Comparison of ENCODE assay signal across 8 cellular contexts in the genomic region with DNA sequence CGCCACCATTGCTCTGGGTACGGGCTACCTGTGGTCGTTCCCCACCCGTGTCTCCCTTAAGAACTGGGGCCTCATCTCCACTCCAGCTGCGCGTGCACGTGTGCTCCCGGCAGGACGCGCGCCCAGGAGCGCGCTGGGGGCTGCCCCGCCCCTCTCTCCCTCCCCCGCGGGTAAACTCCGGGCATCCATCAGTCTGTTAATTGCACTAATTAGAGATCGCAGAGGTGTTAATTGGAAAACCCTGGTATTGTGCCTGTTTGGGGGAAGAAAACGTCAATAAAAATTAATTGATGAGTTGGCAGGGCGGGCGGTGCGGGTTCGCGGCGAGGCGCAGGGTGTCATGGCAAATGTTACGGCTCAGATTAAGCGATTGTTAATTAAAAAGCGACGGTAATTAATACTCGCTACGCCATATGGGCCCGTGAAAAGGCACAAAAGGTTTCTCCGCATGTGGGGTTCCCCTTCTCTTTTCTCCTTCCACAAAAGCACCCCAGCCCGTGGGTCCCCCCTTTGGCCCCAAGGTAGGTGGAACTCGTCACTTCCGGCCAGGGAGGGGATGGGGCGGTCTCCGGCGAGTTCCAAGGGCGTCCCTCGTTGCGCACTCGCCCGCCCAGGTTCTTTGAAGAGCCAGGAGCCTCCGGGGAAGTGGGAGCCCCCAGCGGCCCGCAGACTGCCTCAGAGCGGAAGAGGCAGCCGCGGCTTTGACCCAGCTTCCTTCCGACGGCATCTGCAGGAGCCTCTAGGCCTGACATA. TPM values are rescaled to one million over a fixed set of nuclear protein-coding genes. Genes with fewer than 3 reads are reported as not detected.
A peak's percentile ranks its signal among the peaks of the same experiment; 100 is the strongest.
DNase-seq lines count a peak whose midpoint lies in the region; ATAC-seq and TF ChIP-seq lines count a peak whose summit lies in the region.

No MANE protein-coding gene starts in this region.

- H3K27ac Mint-ChIP-seq in IgD-negative memory B cell (peak overlapping the region; percentile 92 to 98 (median 97)), neural progenitor cell (no peak overlapping the region)

- peak; percentile 51 to 69 (median 68) for DNase-seq in activated CD8-positive, alpha-beta memory T cell treated with anti-CD3 and anti-CD28 coated beads for 48 hours (ENCODE audit: low read depth in 2 of 3, low spot score in 2 of 3)
- DNase-seq in epithelial cell of esophagus (ENCODE audit: low read depth) = no peak
- peak; percentile 69 for DNase-seq in neural progenitor cell (ENCODE audit: low spot score)
- DNase-seq in thoracic aorta (ENCODE audit: low spot score) = no peak
- no peak for DNase-seq in superior temporal gyrus (ENCODE audit: extremely low spot score)
- no peak for DNase-seq in NCI-H1417 treated with DMSO at 0.1 percent for 48 hours (lab: John Stamatoyannopoulos, UW)

- H2AFZ ChIP-seq in neural progenitor cell (replicated peaks) = no peak overlapping the region

- H3K27me3 Mint-ChIP-seq in IgD-negative memory B cell (no peaks in the 10 kb centered on the region), neural progenitor cell (ENCODE audit: insufficient read depth, low read depth) (no peaks in the 10 kb centered on the region)

- ATAC-seq in GM19324 (IDR thresholded peaks at IDR 0.05; ENCODE audit: low FRiP score, unreplicated experiment) (peak; percentile 50), thoracic aorta (ENCODE audit: insufficient number of reproducible peaks, low FRiP score, low read depth) (no peak)

- peak overlapping the region; percentile 84 for H3K4me2 ChIP-seq in neural progenitor cell

- H3K4me3 Mint-ChIP-seq in IgD-negative memory B cell = peak overlapping the region; percentile 91 to 98 (median 94)
- H3K4me3 Mint-ChIP-seq in neural progenitor cell = no peak overlapping the region

- peaks cover 30% of the 10 kb centered on the region for H3F3A ChIP-seq in neural progenitor cell (ENCODE audit: low read depth)

- H3K4me1 Mint-ChIP-seq in IgD-negative memory B cell (peaks cover 5 to 29% (median 22%) of the 10 kb centered on the region in 3 donors), neural progenitor cell (peaks cover 73% of the 10 kb centered on the region)

- TF ChIP-seq CTCF in epithelial cell of esophagus (IDR thresholded peaks at IDR 0.05; ENCODE audit: insufficient read depth, low read depth, low read length, missing control alignments) = no peak
- no peak for TF ChIP-seq CTCF in neural progenitor cell (IDR thresholded peaks at IDR 0.05)
- no peak for TF ChIP-seq CTCF in thoracic aorta (IDR thresholded peaks at IDR 0.05)

- no peaks in the 10 kb centered on the region for H3K36me3 ChIP-seq in neural progenitor cell
- H3K36me3 ChIP-seq in thoracic aorta = peaks cover under 1% of the 10 kb centered on the region

- H3K79me2 ChIP-seq in neural progenitor cell (ENCODE audit: low read depth) = peaks cover 24% of the 10 kb centered on the region

- H3K4me3 ChIP-seq in epithelial cell of esophagus (ENCODE audit: low read length) (peak overlapping the region; percentile 14), neural progenitor cell (peak overlapping the region; percentile 58), thoracic aorta (peak overlapping the region; percentile 64)

- H3K9me3 ChIP-seq in neural progenitor cell (ENCODE audit: low read depth) (no peaks in the 10 kb centered on the region), thoracic aorta (no peaks in the 10 kb centered on the region)

- H3K4me1 ChIP-seq in neural progenitor cell (peaks cover 35% of the 10 kb centered on the region), thoracic aorta (ENCODE audit: control insufficient read depth in 1 of 2, low read depth in 2 of 2) (peaks cover 0 to 19% of the 10 kb centered on the region in 2 donors)

- H3K27me3 ChIP-seq in neural progenitor cell (no peaks in the 10 kb centered on the region), thoracic aorta (replicated peaks; ENCODE audit: insufficient read depth) (no peaks in the 10 kb centered on the region)

- H3K36me3 Mint-ChIP-seq in IgD-negative memory B cell = no peaks in the 10 kb centered on the region
- peaks cover 22% of the 10 kb centered on the region for H3K36me3 Mint-ChIP-seq in neural progenitor cell

- H3K9ac ChIP-seq in neural progenitor cell = no peak overlapping the region

- no peak overlapping the region for H3K27ac ChIP-seq in neural progenitor cell
- no peak overlapping the region for H3K27ac ChIP-seq in thoracic aorta

- H3K9me3 Mint-ChIP-seq in IgD-negative memory B cell (no peaks in the 10 kb centered on the region), neural progenitor cell (no peaks in the 10 kb centered on the region)

- H4K20me1 ChIP-seq in neural progenitor cell (ENCODE audit: low read depth) = peaks cover 68% of the 10 kb centered on the region

RNA-seq across cellular contexts. Expression of gene FOXP4, which starts 14.4 kb away (rescaled TPM):
- polyA plus RNA-seq in IgD-negative memory B cell = 2.6 TPM
- total RNA-seq in neural progenitor cell (ENCODE audit: low replicate concordance) (2.7 and 6.9 TPM in 2 replicates), thoracic aorta (10 to 100 TPM; 15.7 to 21.0 TPM)

Comparison
In these comparisons a context has a peak if more than half of its experiments do, and no peak if none do; other contexts are left out.
1. DNase-seq: peak in activated CD8-positive, alpha-beta memory T cell treated with anti-CD3 and anti-CD28 coated beads for 48 hours (3 of 3) and neural progenitor cell (single experiment); none in epithelial cell of esophagus (single experiment), thoracic aorta (single experiment), superior temporal gyrus (single experiment) and NCI-H1417 treated with DMSO at 0.1 percent for 48 hours (single experiment).
2. H3K4me3 ChIP-seq: peak in every context shown above with its lines; median percentile 64 in thoracic aorta; 58 in neural progenitor cell; 14 in epithelial cell of esophagus.